1 cellular context compared by ENCODE assay signal in genomic region chr2:55156326-55156725, GRCh38.
TF ChIP-seq lines count a peak whose summit lies in the region.

No MANE protein-coding gene starts in this region.

TF ChIP-seq in K562, 482 proteins besides CTCF, POLR2A, EP300 and RAD21 (continued from another document):
- TF ChIP-seq CEBPZ (IDR thresholded peaks at IDR 0.05; ENCODE audit: borderline replicate concordance, low read depth, low read length) (no peak), ZNF407 (IDR thresholded peaks at IDR 0.05; ENCODE audit: low read depth) (no peak), KDM2B (CRISPR knock-in tag; IDR thresholded peaks at IDR 0.05) (no peak), ZNF780A (CRISPR knock-in tag; IDR thresholded peaks at IDR 0.05) (no peak), ZNF57 (CRISPR knock-in tag; IDR thresholded peaks at IDR 0.05) (no peak), CBFB (CRISPR knock-in tag; IDR thresholded peaks at IDR 0.05) (no peak), ZFX (CRISPR knock-in tag; IDR thresholded peaks at IDR 0.05) (no peak), SIRT6 (IDR thresholded peaks at IDR 0.05; ENCODE audit: low read depth, low read length) (no peak), SNAPC5 (CRISPR knock-in tag; IDR thresholded peaks at IDR 0.05) (no peak), ZNF444 (CRISPR knock-in tag; IDR thresholded peaks at IDR 0.05) (no peak), ZNF76 (CRISPR knock-in tag; IDR thresholded peaks at IDR 0.05; ENCODE audit: borderline replicate concordance) (no peak)
